Comparison of ENCODE assay signal across 36 cellular contexts in the genomic region with DNA sequence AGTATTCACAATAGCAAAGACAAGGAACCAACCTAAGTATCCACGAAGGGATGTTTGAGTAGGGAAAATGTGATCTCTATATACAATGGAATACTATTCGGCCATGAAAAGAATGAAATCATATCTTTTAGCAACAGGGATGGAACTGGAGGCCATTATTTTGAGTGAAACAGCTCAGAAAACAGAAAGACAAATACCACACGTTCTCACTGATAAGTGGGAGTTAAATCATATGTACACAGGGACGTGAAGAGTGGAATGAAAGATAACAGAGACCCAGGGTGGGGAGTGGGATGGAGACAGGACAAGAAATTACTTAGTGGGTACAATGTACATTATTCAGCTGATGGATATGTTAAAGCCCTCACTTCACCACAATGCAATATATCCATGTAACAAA.
A peak's percentile ranks its signal among the peaks of the same experiment; 100 is the strongest.
DNase-seq lines count a peak whose midpoint lies in the region; ATAC-seq, FAIRE-seq and TF ChIP-seq lines count a peak whose summit lies in the region.
"Had no signal": no experiment of that assay in that cellular context is flagged by ENCODE, and none has a peak within 500 bp of the region (broad histone marks: within the 10 kb centered on the region; RNA-seq: fewer than 3 reads in every experiment).

No MANE protein-coding gene starts in this region.

- intact Hi-C loops in PC-3 (cut with micrococcal nuclease), result no loop called here
- intact Hi-C loops in K562 (cut with micrococcal nuclease), result loop anchor here (10.0 kb wide), 1 partner anchor 150 kb away; no protein-coding TSS in a partner anchor
- intact Hi-C loops in gastrocnemius medialis (cut with DNase I; ENCODE audit: low total_unique reads), result no loop called here

- DNase-seq in PC-3 (no peak), K562 (ENCODE audit: extremely low read depth in 1 of 4, low spot score in 3 of 4) (peak in 1 of 4 experiments; percentile 7), endodermal cell (no peak), NCI-H128 (lab: John Stamatoyannopoulos, UW; ENCODE audit: unreplicated experiment) (no peak), SK-N-DZ (ENCODE audit: low spot score) (no peak), gastrocnemius medialis (no peak), cortex of kidney (lab: John Stamatoyannopoulos, UW) (no peak)
- DNase-seq: 8988T; ACHN; AML-193; BE2C; Caco-2; Calu3; CD4-positive, alpha-beta memory T cell; CD4-positive, alpha-beta T cell; CD4-positive, CD25-positive, alpha-beta regulatory T cell; CD8-positive, alpha-beta memory T cell; CD8-positive, alpha-beta T cell; COR-L47; DMS 273 treated with DMSO at 0.1 percent for 48 hours; DMS153; DMS53; DMS79; DMS79 treated with DMSO at 0.1 percent for 48 hours; DND-41; EL had no signal

- H3K9me1 ChIP-seq in K562 (ENCODE audit: control insufficient read depth, insufficient read depth, low read length), result no peaks in the 10 kb centered on the region

- H2AFZ ChIP-seq in PC-3 (ENCODE audit: low read length), result no peak overlapping the region
- no peak overlapping the region for H2AFZ ChIP-seq in K562 (ENCODE audit: low read depth, low read length)

- peaks cover 3% of the 10 kb centered on the region for H3K36me3 Mint-ChIP-seq in endodermal cell (ENCODE audit: low read depth)
- H3K36me3 Mint-ChIP-seq: CD14-positive monocyte; CD4-positive, alpha-beta memory T cell; CD4-positive, CD25-positive, alpha-beta regulatory T cell; CD8-positive, alpha-beta memory T cell; CD8-positive, alpha-beta T cell had no signal

- no peak for TF ChIP-seq CTCF in PC-3 (conservative IDR thresholded peaks at IDR 0.05; ENCODE audit: low read depth, low read length)
- TF ChIP-seq CTCF in VCaP (conservative IDR thresholded peaks at IDR 0.05), result no peak
- TF ChIP-seq CTCF in K562 (IDR thresholded peaks at IDR 0.05 in 2 of 3, conservative IDR thresholded peaks at IDR 0.05 in 1 of 3; ENCODE audit: insufficient read depth in 2 of 3, low read depth in 1 of 3, low read length in 3 of 3), result no peak
- no peak for TF ChIP-seq CTCF in endodermal cell (conservative IDR thresholded peaks at IDR 0.05)
- TF ChIP-seq CTCF in gastrocnemius medialis (IDR thresholded peaks at IDR 0.05 in 4 of 5, conservative IDR thresholded peaks at IDR 0.05 in 1 of 5), result no peak

- TF ChIP-seq POLR2A in K562 (conservative IDR thresholded peaks at IDR 0.05) (no peak), gastrocnemius medialis (IDR thresholded peaks at IDR 0.05) (no peak)

- H3K4me3 ChIP-seq in PC-3 (ENCODE audit: low read length) (no peak overlapping the region), K562 (no peak overlapping the region), endodermal cell (ENCODE audit: low read length) (peak overlapping the region; percentile 8), gastrocnemius medialis (no peak overlapping the region)
- H3K4me3 ChIP-seq: A549; BLaER1; BLaER1 treated with 17β-estradiol and CSF1 and Interleukin-3, amounts not matched to agents 10 nM and 100 nM had no signal

- H3K9me3 ChIP-seq in PC-3 (ENCODE audit: low read length), result no peaks in the 10 kb centered on the region
- no peaks in the 10 kb centered on the region for H3K9me3 ChIP-seq in K562 (replicated peaks; ENCODE audit: control insufficient read depth, insufficient read depth, low read depth, low read length)
- H3K9me3 ChIP-seq in endodermal cell (ENCODE audit: control insufficient read depth, low read length), result peaks cover 38% of the 10 kb centered on the region
- H3K9me3 ChIP-seq in gastrocnemius medialis, result no peaks in the 10 kb centered on the region
- H3K9me3 ChIP-seq: A549, Caco-2 had no signal

- H3K79me2 ChIP-seq in PC-3 (ENCODE audit: low read length) (no peaks in the 10 kb centered on the region), K562 (ENCODE audit: control insufficient read depth, insufficient read depth, low read length) (no peaks in the 10 kb centered on the region)

- CTCF ChIA-PET in PC-3 (lab: Charles Lee), result interaction anchor here (0.7 kb wide), 1 partner anchor 16 kb away, joined by 3 read pairs; no protein-coding TSS in a partner anchor
- CTCF ChIA-PET in K562 (lab: Yijun Ruan, JAX; ENCODE audit: low intra/inter-chr PET ratio), result no interaction called here

- no peak for TF ChIP-seq RAD21 in K562 (CRISPR knock-in tag; conservative IDR thresholded peaks at IDR 0.05 in 1 of 2, IDR thresholded peaks at IDR 0.05 in 1 of 2)

- BruUV-seq in PC-3 (replicated peaks; lab: Mats Ljungman, UMichigan), result no TSS peak
- no TSS peak for BruUV-seq in K562 (replicated peaks; lab: Mats Ljungman, UMichigan)

- H3K27ac ChIP-seq in PC-3 (ENCODE audit: low read length) (no peak overlapping the region), VCaP (peak overlapping the region; percentile 79), K562 (ENCODE audit: extremely low read depth, low read depth, low read length) (no peak overlapping the region), endodermal cell (ENCODE audit: low read depth, low read length) (no peak overlapping the region), gastrocnemius medialis (no peak overlapping the region)
- H3K27ac ChIP-seq: 22Rv1; A549; BLaER1; BLaER1 treated with 17β-estradiol and CSF1 and Interleukin-3, amounts not matched to agents 10 nM and 100 nM; C4-2B had no signal

- H4K20me1 ChIP-seq in PC-3 (ENCODE audit: low read length), result no peaks in the 10 kb centered on the region
- H4K20me1 ChIP-seq in K562 (replicated peaks; ENCODE audit: control insufficient read depth, insufficient read depth, low read length), result no peaks in the 10 kb centered on the region
- H4K20me1 ChIP-seq: BLaER1; BLaER1 treated with 17β-estradiol and CSF1 and Interleukin-3, amounts not matched to agents 10 nM and 100 nM had no signal

- H3K36me3 ChIP-seq in PC-3 (ENCODE audit: low read depth, low read length) (no peaks in the 10 kb centered on the region), K562 (ENCODE audit: control insufficient read depth, insufficient read depth, low read length) (no peaks in the 10 kb centered on the region; the same call in 2 of the 3 replicates), endodermal cell (ENCODE audit: control insufficient read depth, insufficient read depth, low read length) (no peaks in the 10 kb centered on the region), gastrocnemius medialis (no peaks in the 10 kb centered on the region)
- H3K36me3 ChIP-seq: BE2C; BLaER1; BLaER1 treated with 17β-estradiol and CSF1 and Interleukin-3, amounts not matched to agents 10 nM and 100 nM had no signal

- WGBS in K562 (ENCODE audit: insufficient coverage, low coverage, missing lambda C conversion rate), result 21% methylated on average over 4 of the region's 4 CpGs
- WGBS in endodermal cell (ENCODE audit: insufficient coverage in 1 of 2, insufficient read length in 1 of 2), 2 experiments, result 83 to 86% methylated on average over 2 to 4 of the region's 4 CpGs

- H3K27me3 ChIP-seq in PC-3 (ENCODE audit: low read length) (no peaks in the 10 kb centered on the region), K562 (ENCODE audit: control insufficient read depth in 2 of 2, insufficient read depth in 2 of 2, low read length in 2 of 2) (no peaks in the 10 kb centered on the region), endodermal cell (ENCODE audit: control insufficient read depth, insufficient read depth, low read length, poor library complexity, severe bottlenecking) (no peaks in the 10 kb centered on the region), gastrocnemius medialis (no peaks in the 10 kb centered on the region)
- H3K27me3 ChIP-seq: BE2C; BLaER1; BLaER1 treated with 17β-estradiol and CSF1 and Interleukin-3, amounts not matched to agents 10 nM and 100 nM had no signal

- no peaks in the 10 kb centered on the region for H3K27me3 Mint-ChIP-seq in endodermal cell (ENCODE audit: insufficient read depth)
- H3K27me3 Mint-ChIP-seq: CD4-positive, alpha-beta T cell; CD4-positive, CD25-positive, alpha-beta regulatory T cell had no signal

- H3K4me2 ChIP-seq in PC-3 (ENCODE audit: low read length), result peak overlapping the region; percentile 38
- H3K4me2 ChIP-seq in K562 (ENCODE audit: insufficient read depth, low read length), result no peak overlapping the region
- H3K4me2 ChIP-seq: A549; BLaER1; BLaER1 treated with 17β-estradiol and CSF1 and Interleukin-3, amounts not matched to agents 10 nM and 100 nM had no signal

- FAIRE-seq in K562 (lab: Jason Lieb, UNC), result no peak
- FAIRE-seq: A204.1, A549, D721Med had no signal

- H3K27ac Mint-ChIP-seq in endodermal cell, result no peak overlapping the region
- H3K27ac Mint-ChIP-seq: B cell; CD14-positive monocyte; CD4-positive, alpha-beta memory T cell; CD4-positive, alpha-beta T cell; CD4-positive, CD25-positive, alpha-beta regulatory T cell; CD8-positive, alpha-beta memory T cell; CD8-positive, alpha-beta T cell had no signal

- no peak overlapping the region for H3K4me3 Mint-ChIP-seq in endodermal cell
- H3K4me3 Mint-ChIP-seq: B cell; CD14-positive monocyte; CD4-positive, alpha-beta memory T cell; CD4-positive, alpha-beta T cell; CD4-positive, CD25-positive, alpha-beta regulatory T cell; CD8-positive, alpha-beta memory T cell; CD8-positive, alpha-beta T cell had no signal

- peaks cover 26% of the 10 kb centered on the region for H3K4me1 Mint-ChIP-seq in endodermal cell
- H3K4me1 Mint-ChIP-seq: B cell; CD14-positive monocyte; CD4-positive, alpha-beta memory T cell; CD4-positive, CD25-positive, alpha-beta regulatory T cell; CD8-positive, alpha-beta memory T cell had no signal

- H3K9ac ChIP-seq in PC-3 (ENCODE audit: low read length), result no peak overlapping the region
- no peak overlapping the region for H3K9ac ChIP-seq in K562 (ENCODE audit: insufficient read depth in 1 of 2, low read depth in 2 of 2, low read length in 2 of 2)
- H3K9ac ChIP-seq in endodermal cell (ENCODE audit: extremely low read depth, low read length, poor library complexity, severe bottlenecking), result no peak overlapping the region
- H3K9ac ChIP-seq: BLaER1; BLaER1 treated with 17β-estradiol and CSF1 and Interleukin-3, amounts not matched to agents 10 nM and 100 nM had no signal

- H3K4me1 ChIP-seq in PC-3 (ENCODE audit: insufficient read depth, low read length) (peaks cover 15% of the 10 kb centered on the region), K562 (replicated peaks in 1 of 2; ENCODE audit: control insufficient read depth in 2 of 2, insufficient read depth in 2 of 2, low read length in 2 of 2) (peaks cover 6 to 14% of the 10 kb centered on the region in 2 experiments; a peak in 4 of 5 replicates), endodermal cell (ENCODE audit: control insufficient read depth, insufficient read depth, low read length) (no peaks in the 10 kb centered on the region), gastrocnemius medialis (no peaks in the 10 kb centered on the region)
- H3K4me1 ChIP-seq: A549; BE2C; BLaER1; BLaER1 treated with 17β-estradiol and CSF1 and Interleukin-3, amounts not matched to agents 10 nM and 100 nM; Caco-2 had no signal

- POLR2A ChIA-PET in PC-3 (lab: Charles Lee; ENCODE audit: unreplicated experiment) (no interaction called here), K562 (lab: Yijun Ruan, JAX) (no interaction called here)

- no peaks in the 10 kb centered on the region for H3F3A ChIP-seq in PC-3 (ENCODE audit: low read length, unreplicated experiment)

- in situ Hi-C loops in K562 (cut with MboI), result no loop called here
- in situ Hi-C loops in gastrocnemius medialis (cut with MboI; ENCODE audit: low sequenced_read_pairs in 4 of 4), result no loop called here

- peaks cover 23% of the 10 kb centered on the region for H3K9me3 Mint-ChIP-seq in endodermal cell
- H3K9me3 Mint-ChIP-seq: CD8-positive, alpha-beta T cell had no signal

- no peaks in the 10 kb centered on the region for H3K9me2 ChIP-seq in PC-3 (replicated peaks; ENCODE audit: low read length)

- no peak for TF ChIP-seq EP300 in K562 (IDR thresholded peaks at IDR 0.05; ENCODE audit: low read length)

- no peak for ATAC-seq in PC-3
- ATAC-seq in K562, result no peak
- ATAC-seq in gastrocnemius medialis, result no peak
- ATAC-seq: A549; CD8-positive, alpha-beta T cell had no signal
